22 cellular contexts compared by ENCODE assay signal in genomic region chr15:58258501-58259274, GRCh38.
DNase-seq lines count a peak whose midpoint lies in the region; ATAC-seq and TF ChIP-seq lines count a peak whose summit lies in the region.
"Had no signal": no experiment of that assay in that cellular context is flagged by ENCODE, and none has a peak within 500 bp of the region (broad histone marks: within the 10 kb centered on the region; RNA-seq: fewer than 3 reads in every experiment).

No MANE protein-coding gene starts in this region.

- BruUV-seq in A673 (replicated peaks; lab: Mats Ljungman, UMichigan) (no TSS peak), mammary epithelial cell (replicated peaks; lab: Mats Ljungman, UMichigan) (no TSS peak)

- H3K4me3 ChIP-seq in A673 (ENCODE audit: low read depth, low read length, poor library complexity, severe bottlenecking) (no peak overlapping the region), mammary epithelial cell (replicated peaks in 1 of 3; ENCODE audit: insufficient read depth in 1 of 3, low read depth in 2 of 3, low read length in 3 of 3) (no peak overlapping the region)
- H3K4me3 ChIP-seq: neural progenitor cell, skin epidermis, vagina had no signal

- DNase-seq in A673 (ENCODE audit: low spot score), result peak; percentile 18
- DNase-seq in NCI-H1105 treated with DMSO at 0.1 percent for 48 hours (lab: John Stamatoyannopoulos, UW), result peak; percentile 61
- DNase-seq in mammary epithelial cell, result peak; percentile 77
- peak; percentile 93 to 96 for DNase-seq in foreskin keratinocyte
- DNase-seq in SW480 (ENCODE audit: low spot score), result no peak
- no peak for DNase-seq in C1 segment of cervical spinal cord (lab: John Stamatoyannopoulos, UW)
- DNase-seq in GM19240 (ENCODE audit: insufficient read length, low spot score), result no peak
- DNase-seq in erythroblast (lab: John Stamatoyannopoulos, UW), result no peak
- DNase-seq: cerebellar nuclear complex; DMS153; effector CD8-positive, alpha-beta T cell; immature natural killer cell; NCI-H1694 treated with DMSO at 0.1 percent for 48 hours; NCI-H446 treated with DMSO at 0.1 percent for 48 hours; stimulated activated CD4-positive, alpha-beta T cell treated with anti-CD3 and anti-CD28 coated beads, Interleukin-1b, Interleukin-23, amount 100 ng/mL, for 48 hours; T1000 had no signal

- no peaks in the 10 kb centered on the region for H3K9me3 ChIP-seq in A673 (ENCODE audit: low read depth, low read length, poor library complexity, severe bottlenecking)
- H3K9me3 ChIP-seq in mammary epithelial cell (replicated peaks; ENCODE audit: insufficient read depth, low read length), result no peaks in the 10 kb centered on the region
- H3K9me3 ChIP-seq: vagina had no signal

- H3K4me1 ChIP-seq in A673 (ENCODE audit: insufficient read depth, low read length, poor library complexity, severe bottlenecking), result no peaks in the 10 kb centered on the region
- peaks cover 27% of the 10 kb centered on the region for H3K4me1 ChIP-seq in mammary epithelial cell (ENCODE audit: insufficient read depth, low read length)
- H3K4me1 ChIP-seq in foreskin keratinocyte, result peaks cover 26% of the 10 kb centered on the region
- H3K4me1 ChIP-seq: neural progenitor cell had no signal

- POLR2A ChIA-PET in A673 (lab: Charles Lee; ENCODE audit: low non-redundant PET), result no interaction called here

- in situ Hi-C loops in mammary epithelial cell (cut with MboI; ENCODE audit: low sequenced_read_pairs in 2 of 2), result no loop called here

- no peak overlapping the region for H3K4me2 ChIP-seq in mammary epithelial cell (ENCODE audit: insufficient read depth, low read depth, low read length)
- H3K4me2 ChIP-seq: neural progenitor cell had no signal

- WGBS in mammary epithelial cell (ENCODE audit: low coverage, missing lambda C conversion rate), result 50% methylated on average over 7 of the region's 7 CpGs

- CTCF ChIA-PET in A673 (lab: Charles Lee) (interaction anchor here (0.6 kb wide), 1 partner anchor 582 kb away, joined by 3 read pairs; no protein-coding TSS in a partner anchor), mammary epithelial cell (lab: Charles Lee; ENCODE audit: low non-redundant PET) (no interaction called here)

- H3K27ac ChIP-seq in A673 (ENCODE audit: low read depth, low read length, poor library complexity, severe bottlenecking) (no peak overlapping the region), mammary epithelial cell (ENCODE audit: insufficient read depth, low read depth, low read length) (peak overlapping the region; percentile 41), foreskin keratinocyte (peak overlapping the region; percentile 80)
- H3K27ac ChIP-seq: neural progenitor cell, vagina had no signal

- intact Hi-C loops in A673 (cut with micrococcal nuclease; ENCODE audit: unreplicated experiment), result no loop called here
- intact Hi-C loops in mammary epithelial cell (cut with micrococcal nuclease), result no loop called here

- no peak for TF ChIP-seq CTCF in A673 (conservative IDR thresholded peaks at IDR 0.05; ENCODE audit: low read depth, low read length)
- no peak for TF ChIP-seq CTCF in mammary epithelial cell (conservative IDR thresholded peaks at IDR 0.05 in 1 of 2, IDR thresholded peaks at IDR 0.05 in 1 of 2; ENCODE audit: extremely low read depth in 1 of 2, insufficient read depth in 1 of 2, low read depth in 1 of 2, low read length in 2 of 2)
- no peak for TF ChIP-seq CTCF in foreskin keratinocyte (conservative IDR thresholded peaks at IDR 0.05)

- H3K27me3 ChIP-seq in A673 (replicated peaks; ENCODE audit: insufficient read depth, low read depth, low read length, poor library complexity) (no peaks in the 10 kb centered on the region), mammary epithelial cell (ENCODE audit: insufficient read depth, low read length) (no peaks in the 10 kb centered on the region), foreskin keratinocyte (no peaks in the 10 kb centered on the region)
- H3K27me3 ChIP-seq: neural progenitor cell, vagina had no signal

- H3K36me3 ChIP-seq in A673 (ENCODE audit: insufficient read depth, low read length, poor library complexity, severe bottlenecking) (no peaks in the 10 kb centered on the region), mammary epithelial cell (ENCODE audit: insufficient read depth, low read length) (no peaks in the 10 kb centered on the region)
- H3K36me3 ChIP-seq: neural progenitor cell, vagina had no signal

- no peak overlapping the region for H3K9ac ChIP-seq in mammary epithelial cell (ENCODE audit: insufficient read depth, low read length)
- H3K9ac ChIP-seq: neural progenitor cell had no signal

- H2AFZ ChIP-seq in mammary epithelial cell (ENCODE audit: low read depth, low read length), result peak overlapping the region; percentile 50

- peak; percentile 81 for ATAC-seq in foreskin keratinocyte
- ATAC-seq: activated naive CD4-positive, alpha-beta T cell treated with anti-CD3 and anti-CD28 coated beads, Interleukin-2, amount 50 U/mL, for 72 hours; stimulated activated effector memory CD8-positive, alpha-beta T cell treated with anti-CD3 and anti-CD28 coated beads, Interleukin-12 subunit alpha, Interleukin-12 subunit beta, amount 100 ng/mL, for 72 hours; WTC11 had no signal

- H3K79me2 ChIP-seq in mammary epithelial cell (ENCODE audit: insufficient read depth, low read length), result no peaks in the 10 kb centered on the region

- no peaks in the 10 kb centered on the region for H4K20me1 ChIP-seq in mammary epithelial cell (ENCODE audit: insufficient read depth, low read length)

- dilution Hi-C loops in mammary epithelial cell (cut with HindIII; ENCODE audit: low sequenced_read_pairs), result no loop called here

- TF ChIP-seq POLR2A in erythroblast (IDR thresholded peaks at IDR 0.05; ENCODE audit: low read length), result no peak

Comparison
In these comparisons a context has a peak if more than half of its experiments do, and no peak if none do; other contexts are left out.
1. DNase-seq: peak in A673 (single experiment), NCI-H1105 treated with DMSO at 0.1 percent for 48 hours (single experiment), mammary epithelial cell (single experiment) and foreskin keratinocyte (2 of 2); none in SW480 (single experiment), C1 segment of cervical spinal cord (0 of 14), GM19240 (single experiment) and erythroblast (0 of 2).